In the genomic region with DNA sequence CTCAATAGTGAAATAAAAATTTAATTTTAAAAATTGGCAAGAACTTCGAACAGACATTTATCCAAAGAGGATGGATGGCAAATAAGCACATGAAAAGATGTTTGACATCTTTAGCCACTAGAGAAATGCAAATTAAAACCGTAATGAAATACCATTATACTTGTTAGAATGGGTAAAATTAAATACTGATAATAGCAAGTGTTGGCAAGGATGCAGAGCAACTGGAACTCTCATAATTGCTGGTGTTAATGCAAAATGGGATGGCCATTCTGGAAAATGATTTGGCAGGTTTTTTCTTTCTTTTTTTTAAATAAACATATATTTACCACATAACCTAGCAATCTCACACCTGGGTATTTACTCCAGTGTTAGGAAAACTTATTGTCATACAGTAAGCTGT, we compare ENCODE assay signal across 2 cellular contexts.
A peak's percentile ranks its signal among the peaks of the same experiment; 100 is the strongest.
TF ChIP-seq lines count a peak whose summit lies in the region.

No MANE protein-coding gene starts in this region.

TF ChIP-seq in HepG2, 621 proteins besides CTCF, POLR2A, EP300 and RAD21:
- TF ChIP-seq IKZF4 (CRISPR knock-in tag; IDR thresholded peaks at IDR 0.05; ENCODE audit: borderline replicate concordance, low read depth, not compliant biosample characterization) (no peak), SMC3 (IDR thresholded peaks at IDR 0.05; ENCODE audit: low read length) (no peak), ZSCAN22 (CRISPR knock-in tag; IDR thresholded peaks at IDR 0.05) (no peak), ZNF281 (CRISPR knock-in tag; IDR thresholded peaks at IDR 0.05; ENCODE audit: borderline replicate concordance) (no peak), CCAR2 (optimal IDR thresholded peaks at IDR 0.05; ENCODE audit: low read depth, low read length) (no peak), ZNF7 (CRISPR knock-in tag; IDR thresholded peaks at IDR 0.05) (peak; percentile 87), ZNF800 (CRISPR knock-in tag; IDR thresholded peaks at IDR 0.05) (no peak)

TF ChIP-seq in H1, 55 proteins besides CTCF, POLR2A, EP300 and RAD21:
- no peak for TF ChIP-seq CHD2 (IDR thresholded peaks at IDR 0.05; ENCODE audit: low read length)
- TF ChIP-seq, protein P1, sequence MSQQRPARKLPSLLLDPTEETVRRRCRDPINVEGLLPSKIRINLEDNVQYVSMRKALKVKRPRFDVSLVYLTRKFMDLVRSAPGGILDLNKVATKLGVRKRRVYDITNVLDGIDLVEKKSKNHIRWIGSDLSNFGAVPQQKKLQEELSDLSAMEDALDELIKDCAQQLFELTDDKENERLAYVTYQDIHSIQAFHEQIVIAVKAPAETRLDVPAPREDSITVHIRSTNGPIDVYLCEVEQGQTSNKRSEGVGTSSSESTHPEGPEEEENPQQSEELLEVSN (IDR thresholded peaks at IDR 0.05): no peak
- TF ChIP-seq, protein P2, sequence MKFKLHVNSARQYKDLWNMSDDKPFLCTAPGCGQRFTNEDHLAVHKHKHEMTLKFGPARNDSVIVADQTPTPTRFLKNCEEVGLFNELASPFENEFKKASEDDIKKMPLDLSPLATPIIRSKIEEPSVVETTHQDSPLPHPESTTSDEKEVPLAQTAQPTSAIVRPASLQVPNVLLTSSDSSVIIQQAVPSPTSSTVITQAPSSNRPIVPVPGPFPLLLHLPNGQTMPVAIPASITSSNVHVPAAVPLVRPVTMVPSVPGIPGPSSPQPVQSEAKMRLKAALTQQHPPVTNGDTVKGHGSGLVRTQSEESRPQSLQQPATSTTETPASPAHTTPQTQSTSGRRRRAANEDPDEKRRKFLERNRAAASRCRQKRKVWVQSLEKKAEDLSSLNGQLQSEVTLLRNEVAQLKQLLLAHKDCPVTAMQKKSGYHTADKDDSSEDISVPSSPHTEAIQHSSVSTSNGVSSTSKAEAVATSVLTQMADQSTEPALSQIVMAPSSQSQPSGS (IDR thresholded peaks at IDR 0.05; ENCODE audit: low read length): no peak
- TF ChIP-seq KDM1A (IDR thresholded peaks at IDR 0.05; ENCODE audit: borderline replicate concordance, low read length): 0 out of 2 replicates have a peak, but pooled peaks have one; percentile 25
